In genomic region chr6:169868458-169868857, GRCh38 we compare ENCODE assay signal across 8 cellular contexts.
A peak's percentile ranks its signal among the peaks of the same experiment; 100 is the strongest.
DNase-seq lines count a peak whose midpoint lies in the region; ATAC-seq and TF ChIP-seq lines count a peak whose summit lies in the region.

No MANE protein-coding gene starts in this region.

- H3K4me3 ChIP-seq in gastroesophageal sphincter (no peak overlapping the region), tibial artery (no peak overlapping the region)

- H3K9me3 ChIP-seq in gastroesophageal sphincter (no peaks in the 10 kb centered on the region), tibial artery (no peaks in the 10 kb centered on the region)

- no peaks in the 10 kb centered on the region for H3K4me1 ChIP-seq in gastroesophageal sphincter
- no peaks in the 10 kb centered on the region for H3K4me1 ChIP-seq in tibial artery

- H3K27ac ChIP-seq in gastroesophageal sphincter (no peak overlapping the region), tibial artery (no peak overlapping the region)

- H3K27me3 ChIP-seq in gastroesophageal sphincter: peaks cover 11% of the 10 kb centered on the region
- H3K27me3 ChIP-seq in tibial artery: peaks cover 0 to 2% of the 10 kb centered on the region in 2 donors

- WGBS in gastroesophageal sphincter (ENCODE audit: low coverage in 1 of 2), 2 donors: 62 to 73% methylated on average over 10 to 17 of the region's 19 CpGs

- H3K36me3 ChIP-seq in gastroesophageal sphincter: no peaks in the 10 kb centered on the region
- no peaks in the 10 kb centered on the region for H3K36me3 ChIP-seq in tibial artery

- no peak for TF ChIP-seq POLR2A in gastroesophageal sphincter (IDR thresholded peaks at IDR 0.05)

- peak; percentile 87 for ATAC-seq in GM21447 (IDR thresholded peaks at IDR 0.05; ENCODE audit: unreplicated experiment)
- peak; percentile 65 for ATAC-seq in gastroesophageal sphincter
- ATAC-seq in GM18861 (IDR thresholded peaks at IDR 0.05; ENCODE audit: unreplicated experiment): no peak

- intact Hi-C loops in tibial artery (cut with DNase I; ENCODE audit: low total_unique reads): no loop called here

- no peak for TF ChIP-seq CTCF in gastroesophageal sphincter (IDR thresholded peaks at IDR 0.05)
- TF ChIP-seq CTCF in tibial artery (IDR thresholded peaks at IDR 0.05): no peak

- TF ChIP-seq EP300 in gastroesophageal sphincter (IDR thresholded peaks at IDR 0.05): no peak

- DNase-seq in activated CD4-positive, alpha-beta T cell treated with anti-CD3 and anti-CD28 coated beads for 24 hours (ENCODE audit: low read depth in 2 of 2): peak; percentile 22
- DNase-seq in stimulated activated CD8-positive, alpha-beta memory T cell treated with anti-CD3 and anti-CD28 coated beads, Interleukin-12 subunit alpha, Interleukin-12 subunit beta, amount 100 ng/mL, for 4 hours (ENCODE audit: low read depth): peak; percentile 57
- DNase-seq in HUDEP-2 (lab: John Stamatoyannopoulos, UW; ENCODE audit: unreplicated experiment in 76 of 76): no peak
- DNase-seq in tibial artery: no peak
- no peak for DNase-seq in NCI-H446 (lab: John Stamatoyannopoulos, UW)

Comparison
In these comparisons a context has a peak if more than half of its experiments do, and no peak if none do; other contexts are left out.
1. DNase-seq: peak in activated CD4-positive, alpha-beta T cell treated with anti-CD3 and anti-CD28 coated beads for 24 hours (2 of 2) and stimulated activated CD8-positive, alpha-beta memory T cell treated with anti-CD3 and anti-CD28 coated beads, Interleukin-12 subunit alpha, Interleukin-12 subunit beta, amount 100 ng/mL, for 4 hours (single experiment); none in HUDEP-2 (0 of 76), tibial artery (0 of 2) and NCI-H446 (0 of 2).